6 cellular contexts compared by ENCODE assay signal in the genomic region with DNA sequence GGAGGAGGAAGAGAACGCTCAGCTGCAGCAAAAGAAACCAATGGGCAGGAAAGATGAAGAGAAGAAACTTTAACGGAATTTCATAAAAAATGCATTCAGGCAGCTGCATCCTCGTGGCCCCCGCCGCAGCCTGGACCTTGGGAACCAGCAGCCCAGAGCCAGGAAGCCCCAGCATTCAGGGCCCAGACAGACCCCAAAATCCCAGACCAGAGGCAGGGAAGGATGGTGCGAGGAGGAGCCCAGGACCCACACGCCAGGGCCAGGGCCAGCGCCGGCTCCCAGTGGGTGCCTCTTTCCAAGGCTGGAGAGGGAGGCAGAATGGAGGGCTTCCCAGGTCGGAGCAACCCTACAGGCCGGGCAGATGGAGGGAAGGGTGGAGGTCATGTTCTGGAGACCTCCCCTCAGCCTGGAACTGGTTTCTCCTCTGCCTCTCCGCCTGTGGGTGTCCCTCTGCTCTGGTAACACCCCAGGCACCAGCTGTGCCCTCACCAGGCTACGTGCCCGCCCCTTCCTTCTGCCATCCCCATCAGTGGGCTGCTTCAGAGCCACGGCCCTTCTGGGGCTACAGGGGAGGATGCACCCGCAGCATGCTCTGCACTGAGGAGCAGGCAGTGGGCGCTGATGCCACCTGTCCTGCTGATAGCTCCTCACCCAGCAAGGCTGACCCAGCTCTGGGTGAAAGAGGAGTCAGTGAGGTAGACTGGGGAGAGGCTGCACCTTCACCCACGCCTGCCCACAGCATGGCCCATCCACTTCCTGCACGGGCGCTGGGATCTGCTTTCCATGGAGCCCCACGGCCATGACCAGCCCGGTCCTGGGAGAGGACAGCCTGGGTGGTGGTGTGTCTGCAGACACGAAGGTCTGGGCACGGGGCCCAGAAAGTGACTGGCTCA. TPM values are rescaled to one million over a fixed set of nuclear protein-coding genes. Genes with fewer than 3 reads are reported as not detected.
DNase-seq lines count a peak whose midpoint lies in the region; ATAC-seq lines count a peak whose summit lies in the region.

No MANE protein-coding gene starts in this region.

- H3K27ac ChIP-seq in thymus (ENCODE audit: low read depth) = peak overlapping the region; percentile 92

- peaks cover 24 to 40% (median 31%) of the 10 kb centered on the region in 3 donors for H3K4me1 Mint-ChIP-seq in T-cell

- peaks cover 6% of the 10 kb centered on the region for H3K36me3 Mint-ChIP-seq in T-cell

- peak overlapping the region; percentile 81 to 91 for H3K27ac Mint-ChIP-seq in T-cell

- intact Hi-C loops in left cardiac atrium (cut with DNase I) = no loop called here

- peak overlapping the region; percentile 76 for H3K4me3 ChIP-seq in thymus (ENCODE audit: low read length)

- peak; percentile 21 for DNase-seq in Daoy (ENCODE audit: low read depth)
- DNase-seq in T-cell = no peak
- peak; percentile 75 for DNase-seq in left cardiac atrium
- no peak for DNase-seq in NCI-H2227 (lab: John Stamatoyannopoulos, UW; ENCODE audit: unreplicated experiment)
- no peak for DNase-seq in glomerular visceral epithelial cell (ENCODE audit: extremely low spot score)

- H3K27me3 Mint-ChIP-seq in T-cell = no peaks in the 10 kb centered on the region

- no peak for ATAC-seq in T-cell (replicated peaks in 1 of 4)
- peak; percentile 12 to 28 for ATAC-seq in left cardiac atrium

- H3K27me3 ChIP-seq in thymus (ENCODE audit: control insufficient read depth, insufficient read depth) = no peaks in the 10 kb centered on the region

- POLR2A ChIA-PET in T-cell (lab: Charles Lee) = interaction anchor here (0.6 to 1.9 kb wide), 5 partner anchors 10 to 493 kb away, joined by 4 to 22 read pairs (median 5); a partner anchor contains a TSS

- H3K36me3 ChIP-seq in thymus (ENCODE audit: control insufficient read depth, insufficient read depth) = peaks cover 25% of the 10 kb centered on the region

- CTCF ChIA-PET in T-cell (lab: Charles Lee) = interaction anchor here in 1 of 2 donors (1.3 to 2.7 kb wide), 4 partner anchors 11 to 158 kb away, joined by 5 to 58 read pairs (median 10); a partner anchor contains a TSS

- peaks cover 13% of the 10 kb centered on the region for H3K4me1 ChIP-seq in thymus (ENCODE audit: control insufficient read depth, insufficient read depth, low read length)

- WGBS in thymus = 63% methylated on average over 24 of the region's 24 CpGs

- no peaks in the 10 kb centered on the region for H3K9me3 ChIP-seq in thymus (ENCODE audit: control insufficient read depth)

- no peaks in the 10 kb centered on the region for H3K9me3 Mint-ChIP-seq in T-cell

- peak overlapping the region; percentile 80 to 84 (median 81) for H3K4me3 Mint-ChIP-seq in T-cell

RNA-seq across cellular contexts. Expression of a gene that starts 1.2 kb away (rescaled TPM):
- total RNA-seq in Daoy (2014; rRNA removed; shearing (Covaris generic)) = 6.7 and 9.4 TPM in 2 replicates
- total RNA-seq in T-cell = 10 to 100 TPM; 27.1 to 45.6 (median 39.2) TPM
- total RNA-seq in left cardiac atrium = 10 to 100 TPM; 13.8 to 17.7 TPM
- polyA plus RNA-seq in thymus = 37.3 TPM

RNA-seq across cellular contexts. Expression of a gene that starts 10.5 kb away (rescaled TPM):
- total RNA-seq in Daoy (2014; rRNA removed; shearing (Covaris generic)) = 90.2 and 92.2 TPM in 2 replicates
- total RNA-seq in T-cell (10 to 100 TPM; 29.8 to 39.4 (median 33.6) TPM), left cardiac atrium (100 to 1,000 TPM in 1 of 2 donors, 10 to 100 TPM in 1; 85.4 to 103 TPM)
- 39.1 TPM for polyA plus RNA-seq in thymus

RNA-seq across cellular contexts. Expression of a gene that starts 10.8 kb away (rescaled TPM):
- 10.4 and 12.4 TPM in 2 replicates for total RNA-seq in Daoy (2014; rRNA removed; shearing (Covaris generic))
- total RNA-seq in T-cell (100 to 1,000 TPM in 3 of 5 donors, 10 to 100 TPM in 2; 78.1 to 118 (median 102) TPM), left cardiac atrium (10 to 100 TPM; 23.0 to 24.5 TPM)
- 33.3 TPM for polyA plus RNA-seq in thymus

RNA-seq across cellular contexts. Expression of a gene that starts 17.0 kb away (rescaled TPM):
- total RNA-seq in Daoy (2014; rRNA removed; shearing (Covaris generic)) = 19.4 and 30.9 TPM in 2 replicates
- 10 to 100 TPM; 12.4 to 30.1 (median 25.9) TPM for total RNA-seq in T-cell
- total RNA-seq in left cardiac atrium = 10 to 100 TPM; 15.2 to 21.0 TPM
- 18.3 TPM for polyA plus RNA-seq in thymus

Comparison
In these comparisons a context has a peak if more than half of its experiments do, and no peak if none do; other contexts are left out.
1. DNase-seq: peak in Daoy (single experiment) and left cardiac atrium (single experiment); none in T-cell (0 of 34), NCI-H2227 (single experiment) and glomerular visceral epithelial cell (single experiment).
2. ATAC-seq: peak in left cardiac atrium (2 of 2); none in T-cell (0 of 4).